ENCODE assay signal across 12 cellular contexts in genomic region chr1:244860078-244860477, GRCh38.
DNase-seq lines count a peak whose midpoint lies in the region; ATAC-seq and TF ChIP-seq lines count a peak whose summit lies in the region.
"Had no signal": no experiment of that assay in that cellular context is flagged by ENCODE, and none has a peak within 500 bp of the region (broad histone marks: within the 10 kb centered on the region; RNA-seq: fewer than 3 reads in every experiment).

No MANE protein-coding gene starts in this region.

- peaks cover 61% of the 10 kb centered on the region for H3K4me1 Mint-ChIP-seq in activated T-cell treated with anti-CD3 and anti-CD28 coated beads, Interleukin-2, amount 50 U/mL, for 24 hours (ENCODE audit: low read depth)
- H3K4me1 Mint-ChIP-seq in stimulated activated effector memory CD8-positive, alpha-beta T cell treated with anti-CD3 and anti-CD28 coated beads, Interleukin-12 subunit alpha, Interleukin-12 subunit beta, amount 100 ng/mL, for 72 hours = peaks cover 65% of the 10 kb centered on the region

- ATAC-seq in stimulated activated effector memory CD8-positive, alpha-beta T cell treated with anti-CD3 and anti-CD28 coated beads, Interleukin-12 subunit alpha, Interleukin-12 subunit beta, amount 100 ng/mL, for 72 hours = no peak
- no peak for ATAC-seq in GM19455 (IDR thresholded peaks at IDR 0.05; ENCODE audit: unreplicated experiment)
- ATAC-seq: mucosa of descending colon had no signal

- H3K27ac Mint-ChIP-seq in activated T-cell treated with anti-CD3 and anti-CD28 coated beads, Interleukin-2, amount 50 U/mL, for 24 hours = peak overlapping the region; percentile 99
- H3K27ac Mint-ChIP-seq in stimulated activated effector memory CD8-positive, alpha-beta T cell treated with anti-CD3 and anti-CD28 coated beads, Interleukin-12 subunit alpha, Interleukin-12 subunit beta, amount 100 ng/mL, for 72 hours = peak overlapping the region; percentile 48

- H3K36me3 Mint-ChIP-seq in activated T-cell treated with anti-CD3 and anti-CD28 coated beads, Interleukin-2, amount 50 U/mL, for 24 hours (ENCODE audit: low read depth) = peaks cover 86% of the 10 kb centered on the region
- peaks cover 100% of the 10 kb centered on the region for H3K36me3 Mint-ChIP-seq in stimulated activated effector memory CD8-positive, alpha-beta T cell treated with anti-CD3 and anti-CD28 coated beads, Interleukin-12 subunit alpha, Interleukin-12 subunit beta, amount 100 ng/mL, for 72 hours

- no peak for DNase-seq in activated T-cell treated with anti-CD3 and anti-CD28 coated beads, Interleukin-2, amount 50 U/mL, for 24 hours
- no peak for DNase-seq in activated T-cell treated with anti-CD3 and anti-CD28 coated beads for 4 hours
- DNase-seq in fibroblast of pulmonary artery (ENCODE audit: low read depth) = no peak
- no peak for DNase-seq in stimulated activated effector memory CD8-positive, alpha-beta T cell treated with anti-CD3 and anti-CD28 coated beads, Interleukin-12 subunit alpha, Interleukin-12 subunit beta, amount 100 ng/mL, for 72 hours (ENCODE audit: low spot score in 2 of 2)
- no peak for DNase-seq in erythroblast (lab: John Stamatoyannopoulos, UW)
- no peak for DNase-seq in SKM-1 (lab: John Stamatoyannopoulos, UW; ENCODE audit: unreplicated experiment)
- DNase-seq: AML-193, colonic mucosa, mucosa of descending colon, NCI-H187 had no signal

- H3K4me3 ChIP-seq in fibroblast of pulmonary artery (replicated peaks; ENCODE audit: low read depth, low read length) = peak overlapping the region; percentile 63
- H3K4me3 ChIP-seq: colonic mucosa, mucosa of descending colon had no signal

- H3K27ac ChIP-seq in VCaP = peak overlapping the region; percentile 99; the same call in 1 of the 2 replicates
- H3K27ac ChIP-seq: colonic mucosa had no signal

- no peak for TF ChIP-seq POLR2A in erythroblast (IDR thresholded peaks at IDR 0.05; ENCODE audit: low read length)

- H3K9me3 Mint-ChIP-seq in activated T-cell treated with anti-CD3 and anti-CD28 coated beads, Interleukin-2, amount 50 U/mL, for 24 hours = no peaks in the 10 kb centered on the region
- H3K9me3 Mint-ChIP-seq in stimulated activated effector memory CD8-positive, alpha-beta T cell treated with anti-CD3 and anti-CD28 coated beads, Interleukin-12 subunit alpha, Interleukin-12 subunit beta, amount 100 ng/mL, for 72 hours = no peaks in the 10 kb centered on the region

- TF ChIP-seq CTCF in VCaP (conservative IDR thresholded peaks at IDR 0.05) = no peak
- no peak for TF ChIP-seq CTCF in fibroblast of pulmonary artery (IDR thresholded peaks at IDR 0.05; ENCODE audit: low read length, missing control alignments)

- H3K4me3 Mint-ChIP-seq in activated T-cell treated with anti-CD3 and anti-CD28 coated beads, Interleukin-2, amount 50 U/mL, for 24 hours = peak overlapping the region; percentile 92
- H3K4me3 Mint-ChIP-seq in stimulated activated effector memory CD8-positive, alpha-beta T cell treated with anti-CD3 and anti-CD28 coated beads, Interleukin-12 subunit alpha, Interleukin-12 subunit beta, amount 100 ng/mL, for 72 hours = peak overlapping the region; percentile 83

- no peaks in the 10 kb centered on the region for H3K27me3 Mint-ChIP-seq in activated T-cell treated with anti-CD3 and anti-CD28 coated beads, Interleukin-2, amount 50 U/mL, for 24 hours
